Comparison of ENCODE assay signal across 22 cellular contexts in the genomic region with DNA sequence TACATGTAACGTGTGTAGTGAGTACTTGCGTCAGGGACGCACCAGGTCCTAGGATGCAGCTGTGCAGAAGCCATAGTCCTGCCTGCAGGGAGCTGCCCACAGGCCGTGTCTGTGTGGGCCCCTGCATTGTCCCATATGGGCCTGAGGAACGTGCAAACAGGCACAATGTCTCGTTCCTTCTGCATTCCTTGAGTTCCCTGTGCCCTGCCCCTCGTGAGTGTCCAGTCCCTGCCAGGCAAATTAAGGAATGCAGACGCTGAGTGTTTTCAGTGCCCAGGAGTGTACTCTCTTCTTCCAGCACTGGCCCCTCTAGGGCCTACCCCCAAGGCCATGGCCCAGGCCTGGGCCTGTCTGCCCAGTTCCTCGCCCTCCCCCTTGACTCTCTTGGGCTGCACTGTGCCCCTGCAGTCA.
A peak's percentile ranks its signal among the peaks of the same experiment; 100 is the strongest.
DNase-seq lines count a peak whose midpoint lies in the region; ATAC-seq, FAIRE-seq and TF ChIP-seq lines count a peak whose summit lies in the region.
"Had no signal": no experiment of that assay in that cellular context is flagged by ENCODE, and none has a peak within 500 bp of the region (broad histone marks: within the 10 kb centered on the region; RNA-seq: fewer than 3 reads in every experiment).

No MANE protein-coding gene starts in this region.

- no peak overlapping the region for H3K18ac ChIP-seq in neuronal stem cell (ENCODE audit: low read length)

- H4K8ac ChIP-seq in neuronal stem cell (ENCODE audit: low read depth, low read length) = no peak overlapping the region

- peak overlapping the region; percentile 87 for H4K91ac ChIP-seq in neuronal stem cell (ENCODE audit: low read depth, low read length, poor library complexity)

- H3K9me3 ChIP-seq in right atrium auricular region (no peaks in the 10 kb centered on the region), right cardiac atrium (ENCODE audit: control insufficient read depth, low read length) (peaks cover 2% of the 10 kb centered on the region), neuronal stem cell (replicated peaks in 1 of 2; ENCODE audit: control insufficient read depth in 2 of 2, insufficient read depth in 1 of 2, low read depth in 1 of 2, low read length in 2 of 2) (peaks cover 0 to 2% of the 10 kb centered on the region in 2 donors), upper lobe of right lung (no peaks in the 10 kb centered on the region), MM.1S (replicated peaks; ENCODE audit: insufficient read depth, low read length) (no peaks in the 10 kb centered on the region)
- H3K9me3 ChIP-seq: BE2C had no signal

- H3K9ac ChIP-seq in neuronal stem cell (ENCODE audit: low read depth, low read length, poor library complexity) (peak overlapping the region; percentile 14), MM.1S (ENCODE audit: low read length) (no peak overlapping the region)

- H3F3A ChIP-seq in MM.1S (ENCODE audit: insufficient read depth, low read length) = no peaks in the 10 kb centered on the region

- H3K79me1 ChIP-seq in neuronal stem cell (ENCODE audit: low read depth, low read length) = peaks cover 2% of the 10 kb centered on the region

- H3K4me2 ChIP-seq in neuronal stem cell (ENCODE audit: insufficient read depth, low read length, poor library complexity, severe bottlenecking) (no peak overlapping the region), MM.1S (ENCODE audit: low read depth, low read length) (no peak overlapping the region)
- H3K4me2 ChIP-seq: A549 had no signal

- no peak overlapping the region for H3K4ac ChIP-seq in neuronal stem cell (ENCODE audit: low read length)

- FAIRE-seq in H54 (lab: Jason Lieb, UNC) = no peak
- FAIRE-seq: A549, RCC 7860 had no signal

- no peak overlapping the region for H2BK5ac ChIP-seq in neuronal stem cell (ENCODE audit: low read length)

- intact Hi-C loops in right cardiac atrium (cut with DNase I) (no loop called here), upper lobe of right lung (cut with DNase I) (no loop called here)

- H3K9me2 ChIP-seq in MM.1S (replicated peaks; ENCODE audit: insufficient read depth, low read length) = no peaks in the 10 kb centered on the region

- ATAC-seq in right cardiac atrium = no peak
- ATAC-seq in upper lobe of right lung = peak; percentile 75

- DNase-seq in right atrium auricular region (ENCODE audit: low spot score) (peak; percentile 47), right cardiac atrium (no peak), islet precursor cell (peak; percentile 54), neuronal stem cell (ENCODE audit: low spot score) (no peak), upper lobe of right lung (peak; percentile 65), SHP77 (lab: John Stamatoyannopoulos, UW) (no peak), H54 (ENCODE audit: insufficient read length, low spot score) (no peak), MM.1S (no peak)
- DNase-seq: BE2C; H7; HFFc6; Karpas-422; NCI-H1694; NCI-H2081; NCI-H2171; NCI-H345; NCI-H524; NCI-H774; NK-92 treated with Interleukin-12 subunit alpha and Interleukin-12 subunit beta, amount 100 ng/mL, for 24 hours; Right ventricle myocardium superior had no signal

- no peak overlapping the region for H3K14ac ChIP-seq in neuronal stem cell (ENCODE audit: low read length)

- H3K23ac ChIP-seq in neuronal stem cell (ENCODE audit: low read depth, low read length, poor library complexity) = peak overlapping the region; percentile 71

- 76% methylated on average over 9 of the region's 9 CpGs for WGBS in right cardiac atrium
- WGBS in neuronal stem cell (ENCODE audit: extremely low coverage in 2 of 2, insufficient read length in 2 of 2, insufficient replicate concordance in 1 of 2), 2 donors = no CpG with 5 or more reads among the region's 9 CpGs

- H2AK5ac ChIP-seq in neuronal stem cell (ENCODE audit: low read depth, low read length) = no peak overlapping the region

- TF ChIP-seq POLR2A in H54 (IDR thresholded peaks at IDR 0.05; ENCODE audit: low read depth, low read length) = no peak

- H2BK15ac ChIP-seq in neuronal stem cell (ENCODE audit: low read length) = no peak overlapping the region

- H2BK120ac ChIP-seq in neuronal stem cell (ENCODE audit: low read depth, low read length) = peak overlapping the region; percentile 37

- H3K27ac ChIP-seq in right atrium auricular region (no peak overlapping the region), right cardiac atrium (ENCODE audit: low read length) (no peak overlapping the region), neuronal stem cell (replicated peaks; ENCODE audit: low read length) (no peak overlapping the region), upper lobe of right lung (peak overlapping the region; percentile 58), MM.1S (ENCODE audit: low read length) (no peak overlapping the region)
- H3K27ac ChIP-seq: A549 had no signal

- no peak overlapping the region for H2BK12ac ChIP-seq in neuronal stem cell (ENCODE audit: low read length)

- no peak overlapping the region for H2AFZ ChIP-seq in neuronal stem cell (ENCODE audit: low read length)
- H2AFZ ChIP-seq in MM.1S (ENCODE audit: low read length) = no peak overlapping the region

- H3K4me3 ChIP-seq in right atrium auricular region (no peak overlapping the region), right cardiac atrium (ENCODE audit: low read length) (no peak overlapping the region), neuronal stem cell (ENCODE audit: low read length in 2 of 2) (no peak overlapping the region), upper lobe of right lung (no peak overlapping the region), MM.1S (ENCODE audit: low read length) (no peak overlapping the region)
- H3K4me3 ChIP-seq: A549 had no signal

- H3K36me3 ChIP-seq in right atrium auricular region = no peaks in the 10 kb centered on the region
- peaks cover 0 to 3% of the 10 kb centered on the region in 2 donors for H3K36me3 ChIP-seq in neuronal stem cell (replicated peaks in 1 of 2; ENCODE audit: control insufficient read depth in 2 of 2, insufficient read depth in 2 of 2, low read length in 2 of 2)
- H3K36me3 ChIP-seq in upper lobe of right lung = no peaks in the 10 kb centered on the region
- no peaks in the 10 kb centered on the region for H3K36me3 ChIP-seq in MM.1S (replicated peaks; ENCODE audit: insufficient read depth, low read length)
- H3K36me3 ChIP-seq: BE2C had no signal

- no peaks in the 10 kb centered on the region for H4K20me1 ChIP-seq in MM.1S (ENCODE audit: insufficient read depth, low read length)

- TF ChIP-seq CTCF in right atrium auricular region (IDR thresholded peaks at IDR 0.05) = no peak
- no peak for TF ChIP-seq CTCF in upper lobe of right lung (IDR thresholded peaks at IDR 0.05)
- no peak for TF ChIP-seq CTCF in MM.1S (IDR thresholded peaks at IDR 0.05; ENCODE audit: low read length)

- H3K4me1 ChIP-seq in right atrium auricular region = peaks cover 0 to 11% of the 10 kb centered on the region in 2 donors
- H3K4me1 ChIP-seq in right cardiac atrium (ENCODE audit: control insufficient read depth, insufficient read depth, low read length) = no peaks in the 10 kb centered on the region
- H3K4me1 ChIP-seq in neuronal stem cell (ENCODE audit: control insufficient read depth in 2 of 2, insufficient read depth in 1 of 2, low read depth in 1 of 2, low read length in 2 of 2) = peaks cover 7 to 16% of the 10 kb centered on the region in 2 donors
- no peaks in the 10 kb centered on the region for H3K4me1 ChIP-seq in upper lobe of right lung
- H3K4me1 ChIP-seq in MM.1S (ENCODE audit: low read length) = no peaks in the 10 kb centered on the region
- H3K4me1 ChIP-seq: BE2C had no signal

- H3K27me3 ChIP-seq in right atrium auricular region (no peaks in the 10 kb centered on the region), right cardiac atrium (ENCODE audit: control insufficient read depth, insufficient read depth) (no peaks in the 10 kb centered on the region), neuronal stem cell (ENCODE audit: control insufficient read depth in 3 of 3, insufficient read depth in 3 of 3, low read depth in 1 of 3, low read length in 3 of 3) (peaks cover 0 to 62% (median 6%) of the 10 kb centered on the region in 3 experiments), upper lobe of right lung (peaks cover 22% of the 10 kb centered on the region), MM.1S (replicated peaks; ENCODE audit: insufficient read depth, low read length) (no peaks in the 10 kb centered on the region)

- no peaks in the 10 kb centered on the region for H3K79me2 ChIP-seq in MM.1S (ENCODE audit: low read length)

Comparison
In these comparisons a context has a peak if more than half of its experiments do, and no peak if none do; other contexts are left out.
1. DNase-seq: peak in right atrium auricular region (single experiment), islet precursor cell (single experiment) and upper lobe of right lung (single experiment); none in right cardiac atrium (0 of 3), neuronal stem cell (single experiment), SHP77 (0 of 2), H54 (single experiment) and MM.1S (single experiment).